8 cellular contexts compared by ENCODE assay signal in the genomic region with DNA sequence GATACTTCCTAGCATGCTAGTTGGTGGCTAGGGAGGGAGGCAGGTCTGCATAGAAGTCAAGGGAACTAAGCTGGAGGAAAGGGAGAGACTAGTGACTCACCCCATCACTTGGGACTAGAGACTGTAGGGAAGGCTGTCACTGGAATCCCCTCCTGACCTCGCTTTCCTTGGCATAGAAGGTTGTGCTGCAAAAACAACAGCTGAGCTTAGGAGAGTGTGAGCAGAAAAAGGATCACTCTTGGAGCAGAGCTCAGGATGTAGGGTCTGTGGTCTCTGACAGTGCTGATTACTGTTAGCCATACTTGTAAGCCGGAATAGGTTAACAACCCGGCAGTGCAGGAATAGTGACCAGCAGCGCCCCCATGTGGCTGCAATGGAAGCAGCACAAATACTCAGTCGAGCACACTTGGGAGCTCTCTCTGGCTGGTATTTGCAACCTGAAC.
A peak's percentile ranks its signal among the peaks of the same experiment; 100 is the strongest.
DNase-seq lines count a peak whose midpoint lies in the region; ATAC-seq and TF ChIP-seq lines count a peak whose summit lies in the region.

No MANE protein-coding gene starts in this region.

- no peak overlapping the region for H2AFZ ChIP-seq in Loucy (ENCODE audit: low read length)
- no peak overlapping the region for H2AFZ ChIP-seq in neural cell (ENCODE audit: low read depth, low read length)

- no peak overlapping the region for H3K4me3 Mint-ChIP-seq in activated naive CD8-positive, alpha-beta T cell treated with anti-CD3 and anti-CD28 coated beads, Interleukin-2, amount 10 ng/mL, durations not matched to agents 7 days and 5 days

- H3K27me3 Mint-ChIP-seq in activated naive CD8-positive, alpha-beta T cell treated with anti-CD3 and anti-CD28 coated beads, Interleukin-2, amount 10 ng/mL, durations not matched to agents 7 days and 5 days, result peaks cover 2% of the 10 kb centered on the region

- TF ChIP-seq CTCF in DOHH2 (IDR thresholded peaks at IDR 0.05; ENCODE audit: low read depth, low read length, poor library complexity, severe bottlenecking), result peak; percentile 78
- peak; percentile 86 for TF ChIP-seq CTCF in Loucy (conservative IDR thresholded peaks at IDR 0.05; ENCODE audit: low read length)
- TF ChIP-seq CTCF in neural cell (IDR thresholded peaks at IDR 0.05; ENCODE audit: poor library complexity, severe bottlenecking), result peak; percentile 63

- no peaks in the 10 kb centered on the region for H3K4me1 Mint-ChIP-seq in activated naive CD8-positive, alpha-beta T cell treated with anti-CD3 and anti-CD28 coated beads, Interleukin-2, amount 10 ng/mL, durations not matched to agents 7 days and 5 days

- H3K4me2 ChIP-seq in DOHH2 (ENCODE audit: low read length) (no peak overlapping the region), Loucy (ENCODE audit: low read depth, low read length, poor library complexity, severe bottlenecking) (no peak overlapping the region), neural cell (ENCODE audit: low read length) (no peak overlapping the region)

- H3K36me3 ChIP-seq in DOHH2 (ENCODE audit: control insufficient read depth, low read length) (no peaks in the 10 kb centered on the region), Loucy (ENCODE audit: insufficient read depth, low read length) (no peaks in the 10 kb centered on the region), neural cell (ENCODE audit: insufficient read depth, low read length) (no peaks in the 10 kb centered on the region)

- no peaks in the 10 kb centered on the region for H3K27me3 ChIP-seq in DOHH2 (ENCODE audit: control insufficient read depth, low read length)
- no peaks in the 10 kb centered on the region for H3K27me3 ChIP-seq in Loucy (ENCODE audit: insufficient read depth, low read length, poor library complexity, severe bottlenecking)
- no peaks in the 10 kb centered on the region for H3K27me3 ChIP-seq in neural cell (ENCODE audit: insufficient read depth, low read depth, low read length)

- H3F3A ChIP-seq in DOHH2 (ENCODE audit: control insufficient read depth, insufficient read depth), result no peaks in the 10 kb centered on the region
- H3F3A ChIP-seq in Loucy (ENCODE audit: low read depth), result no peaks in the 10 kb centered on the region; the same call in 1 of the 2 replicates
- no peaks in the 10 kb centered on the region for H3F3A ChIP-seq in neural cell (ENCODE audit: insufficient read depth, low read length, poor library complexity, severe bottlenecking)

- H4K20me1 ChIP-seq in DOHH2 (ENCODE audit: control insufficient read depth, insufficient read depth, low read depth, low read length) (no peaks in the 10 kb centered on the region), Loucy (ENCODE audit: insufficient read depth, low read length, poor library complexity, severe bottlenecking) (no peaks in the 10 kb centered on the region), neural cell (ENCODE audit: insufficient read depth) (no peaks in the 10 kb centered on the region)

- no peaks in the 10 kb centered on the region for H3K79me2 ChIP-seq in DOHH2 (ENCODE audit: control insufficient read depth, low read length)
- H3K79me2 ChIP-seq in Loucy (ENCODE audit: insufficient read depth, low read length), result no peaks in the 10 kb centered on the region
- no peaks in the 10 kb centered on the region for H3K79me2 ChIP-seq in neural cell (replicated peaks; ENCODE audit: insufficient read depth, low read length)

- H3K9me2 ChIP-seq in DOHH2 (replicated peaks; ENCODE audit: control insufficient read depth, low read length) (no peaks in the 10 kb centered on the region), Loucy (replicated peaks; ENCODE audit: low read depth, low read length) (no peaks in the 10 kb centered on the region), neural cell (ENCODE audit: insufficient read depth, low read length) (no peaks in the 10 kb centered on the region)

- H3K27ac Mint-ChIP-seq in activated naive CD8-positive, alpha-beta T cell treated with anti-CD3 and anti-CD28 coated beads, Interleukin-2, amount 10 ng/mL, durations not matched to agents 7 days and 5 days, result no peak overlapping the region

- TF ChIP-seq EP300 in neural cell (conservative IDR thresholded peaks at IDR 0.05; ENCODE audit: poor library complexity, severe bottlenecking), result no peak

- H3K4me1 ChIP-seq in DOHH2 (ENCODE audit: control insufficient read depth, low read length) (peaks cover 28% of the 10 kb centered on the region), Loucy (ENCODE audit: insufficient read depth, low read length, poor library complexity, severe bottlenecking) (peaks cover 37% of the 10 kb centered on the region)

- peaks cover 6% of the 10 kb centered on the region for H3K9me3 Mint-ChIP-seq in activated naive CD8-positive, alpha-beta T cell treated with anti-CD3 and anti-CD28 coated beads, Interleukin-2, amount 10 ng/mL, durations not matched to agents 7 days and 5 days

- no peaks in the 10 kb centered on the region for H3K36me3 Mint-ChIP-seq in activated naive CD8-positive, alpha-beta T cell treated with anti-CD3 and anti-CD28 coated beads, Interleukin-2, amount 10 ng/mL, durations not matched to agents 7 days and 5 days

- H3K4me3 ChIP-seq in DOHH2 (ENCODE audit: low read length) (no peak overlapping the region), Loucy (ENCODE audit: low read length, poor library complexity, severe bottlenecking) (no peak overlapping the region), neural cell (ENCODE audit: low read length) (no peak overlapping the region)

- POLR2A ChIA-PET in activated naive CD8-positive, alpha-beta T cell treated with anti-CD3 and anti-CD28 coated beads, Interleukin-2, amount 10 ng/mL, durations not matched to agents 7 days and 5 days (lab: Charles Lee), result no interaction called here

- peaks cover 4% of the 10 kb centered on the region for H3K9me3 ChIP-seq in DOHH2 (ENCODE audit: control insufficient read depth, insufficient read depth, low read length)
- H3K9me3 ChIP-seq in Loucy (ENCODE audit: insufficient read depth, low read depth, low read length), result 0 out of 2 replicates have a peak, but pooled peaks cover 3% of the 10 kb centered on the region
- no peaks in the 10 kb centered on the region for H3K9me3 ChIP-seq in neural cell (ENCODE audit: low read length)

- ATAC-seq in activated naive CD8-positive, alpha-beta T cell treated with anti-CD3 and anti-CD28 coated beads, Interleukin-2, amount 10 ng/mL, durations not matched to agents 7 days and 5 days (ENCODE audit: low read depth), result no peak
- no peak for ATAC-seq in HG02870 (IDR thresholded peaks at IDR 0.05; ENCODE audit: unreplicated experiment)

- DNase-seq in activated naive CD8-positive, alpha-beta T cell treated with anti-CD3 and anti-CD28 coated beads, Interleukin-2, amount 10 ng/mL, durations not matched to agents 7 days and 5 days, result peak; percentile 45
- no peak for DNase-seq in AML-193 (lab: John Stamatoyannopoulos, UW)
- DNase-seq in anterior cingulate cortex (lab: John Stamatoyannopoulos, UW), result no peak
- DNase-seq in NCI-H510A (lab: John Stamatoyannopoulos, UW), result no peak

- H3K9ac ChIP-seq in Loucy (ENCODE audit: low read depth, low read length, poor library complexity, severe bottlenecking) (no peak overlapping the region), neural cell (ENCODE audit: low read length) (no peak overlapping the region)

- peak; percentile 47 for TF ChIP-seq RAD21 in neural cell (conservative IDR thresholded peaks at IDR 0.05)

- H3K27ac ChIP-seq in DOHH2 (ENCODE audit: low read depth, low read length) (no peak overlapping the region), neural cell (ENCODE audit: low read length) (no peak overlapping the region)

TF ChIP-seq in neural cell, 6 proteins besides CTCF, POLR2A, EP300 and RAD21:
- no peak for TF ChIP-seq MXI1 (conservative IDR thresholded peaks at IDR 0.05; ENCODE audit: poor library complexity, severe bottlenecking)
- peak; percentile 35 for TF ChIP-seq SMC3 (conservative IDR thresholded peaks at IDR 0.05; ENCODE audit: poor library complexity)
